In the genomic region with DNA sequence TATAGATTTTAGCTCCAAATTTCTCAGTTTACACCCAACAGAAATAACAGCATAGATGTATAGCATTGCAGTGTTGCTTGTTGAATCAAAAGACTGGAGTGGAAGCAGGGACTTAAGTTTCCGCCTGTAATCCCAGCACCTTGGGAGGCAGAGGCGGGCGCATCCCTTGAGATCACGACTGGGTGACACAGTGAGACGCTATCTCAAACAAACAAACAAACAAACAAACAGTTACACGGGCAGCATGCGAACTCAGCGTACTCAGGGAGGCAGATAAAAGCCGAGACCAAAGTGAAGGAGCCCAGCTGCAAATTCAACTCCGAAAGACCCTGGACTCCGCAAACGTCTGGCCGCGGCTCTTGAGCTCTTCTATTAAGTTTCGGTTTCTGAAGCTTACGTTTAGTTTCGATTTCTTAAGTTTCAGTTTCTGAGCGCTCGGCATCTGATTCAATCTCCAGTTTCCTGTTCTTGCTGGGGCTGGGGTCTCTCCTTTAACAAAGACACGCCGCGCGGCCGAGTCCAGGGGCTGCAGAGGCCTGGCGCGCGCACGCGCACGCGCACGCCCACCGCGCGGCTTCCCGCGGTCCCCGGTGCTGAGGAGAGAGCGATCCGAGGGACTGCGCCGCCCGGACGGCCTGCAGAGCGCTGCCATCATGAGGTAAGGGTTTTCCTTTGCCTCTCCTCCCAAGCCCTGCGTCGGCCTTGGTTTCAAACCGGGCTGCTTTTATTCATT, we compare ENCODE assay signal across 1 cellular context.
TF ChIP-seq lines count a peak whose summit lies in the region.

A gene with protein sequence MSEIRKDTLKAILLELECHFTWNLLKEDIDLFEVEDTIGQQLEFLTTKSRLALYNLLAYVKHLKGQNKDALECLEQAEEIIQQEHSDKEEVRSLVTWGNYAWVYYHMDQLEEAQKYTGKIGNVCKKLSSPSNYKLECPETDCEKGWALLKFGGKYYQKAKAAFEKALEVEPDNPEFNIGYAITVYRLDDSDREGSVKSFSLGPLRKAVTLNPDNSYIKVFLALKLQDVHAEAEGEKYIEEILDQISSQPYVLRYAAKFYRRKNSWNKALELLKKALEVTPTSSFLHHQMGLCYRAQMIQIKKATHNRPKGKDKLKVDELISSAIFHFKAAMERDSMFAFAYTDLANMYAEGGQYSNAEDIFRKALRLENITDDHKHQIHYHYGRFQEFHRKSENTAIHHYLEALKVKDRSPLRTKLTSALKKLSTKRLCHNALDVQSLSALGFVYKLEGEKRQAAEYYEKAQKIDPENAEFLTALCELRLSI (plus strand): TSS at position 423 of the 733 bp plus-strand sequence. CDS start 231 bp downstream, at position 654.

TF ChIP-seq in HepG2, 621 proteins besides CTCF, POLR2A, EP300 and RAD21 (continued from another document):
- TF ChIP-seq ARID2 (CRISPR knock-in tag; IDR thresholded peaks at IDR 0.05; ENCODE audit: borderline replicate concordance) (0 out of 2 replicates have a peak, but pooled peaks have one; percentile 28), TAF1 (CRISPR knock-in tag; IDR thresholded peaks at IDR 0.05) (peak; percentile 39; the same call in 1 of the 2 replicates), MYC (CRISPR knock-in tag; IDR thresholded peaks at IDR 0.05; ENCODE audit: borderline replicate concordance) (0 out of 2 replicates have a peak, but pooled peaks have one; percentile 52), PAX8 (CRISPR knock-in tag; IDR thresholded peaks at IDR 0.05; ENCODE audit: borderline replicate concordance) (0 out of 2 replicates have a peak, but pooled peaks have one; percentile 23), KDM5A (IDR thresholded peaks at IDR 0.05; ENCODE audit: borderline replicate concordance, low read length) (peak; percentile 48; the same call in 1 of the 2 replicates), KDM4B (CRISPR knock-in tag; IDR thresholded peaks at IDR 0.05) (no peak), ZNF550 (CRISPR knock-in tag; IDR thresholded peaks at IDR 0.05; ENCODE audit: borderline replicate concordance) (no peak), KLF16 (CRISPR knock-in tag; IDR thresholded peaks at IDR 0.05) (peak in 1 of 2 experiments; percentile 24; a peak in 1 of 4 replicates), POLR2AphosphoS5 (IDR thresholded peaks at IDR 0.05; ENCODE audit: low read depth, low read length) (peak; percentile 54; the same call in 1 of the 2 replicates), ZBTB7A (CRISPR knock-in tag; IDR thresholded peaks at IDR 0.05) (peak; percentile 84), RBFOX2 (IDR thresholded peaks at IDR 0.05; ENCODE audit: low read depth, low read length) (peak; percentile 85), TOE1 (CRISPR knock-in tag; IDR thresholded peaks at IDR 0.05) (no peak), MTA1 (CRISPR knock-in tag; IDR thresholded peaks at IDR 0.05; ENCODE audit: borderline replicate concordance) (peak; percentile 41; the same call in 1 of the 2 replicates), IRF2 (CRISPR knock-in tag; IDR thresholded peaks at IDR 0.05) (peak; percentile 73), ZNF768 (CRISPR knock-in tag; IDR thresholded peaks at IDR 0.05) (peak; percentile 9; the same call in 1 of the 2 replicates), ZBTB1 (CRISPR knock-in tag; IDR thresholded peaks at IDR 0.05; ENCODE audit: borderline replicate concordance) (no peak), ZNF496 (CRISPR knock-in tag; IDR thresholded peaks at IDR 0.05; ENCODE audit: insufficient replicate concordance) (no peak), HMG20A (CRISPR knock-in tag; IDR thresholded peaks at IDR 0.05; ENCODE audit: borderline replicate concordance) (no peak), ZNF761 (CRISPR knock-in tag; conservative IDR thresholded peaks at IDR 0.05) (peak; percentile 35; the same call in 1 of the 2 replicates), ZNF136 (CRISPR knock-in tag; IDR thresholded peaks at IDR 0.05; ENCODE audit: low read depth) (0 out of 2 replicates have a peak, but pooled peaks have one; percentile 63), POLR2G (IDR thresholded peaks at IDR 0.05; ENCODE audit: low read depth, low read length) (peak; percentile 74), IKZF4 (CRISPR knock-in tag; IDR thresholded peaks at IDR 0.05; ENCODE audit: borderline replicate concordance, low read depth, not compliant biosample characterization) (peak; percentile 19), ZNF446 (CRISPR knock-in tag; IDR thresholded peaks at IDR 0.05) (peak; percentile 65; the same call in 1 of the 2 replicates), ZFX (CRISPR knock-in tag; IDR thresholded peaks at IDR 0.05; ENCODE audit: low read depth) (peak; percentile 88), ZNF224 (CRISPR knock-in tag; IDR thresholded peaks at IDR 0.05) (peak; percentile 14; the same call in 1 of the 2 replicates), MAFK (conservative IDR thresholded peaks at IDR 0.05 in 1 of 2, IDR thresholded peaks at IDR 0.05 in 1 of 2; ENCODE audit: low read length in 2 of 2) (no peak), ZNF883 (CRISPR knock-in tag; IDR thresholded peaks at IDR 0.05; ENCODE audit: not compliant biosample characterization) (peak; percentile 70), MED1 (CRISPR knock-in tag; IDR thresholded peaks at IDR 0.05) (peak; percentile 27; the same call in 1 of the 2 replicates)
- TF ChIP-seq, protein P1, sequence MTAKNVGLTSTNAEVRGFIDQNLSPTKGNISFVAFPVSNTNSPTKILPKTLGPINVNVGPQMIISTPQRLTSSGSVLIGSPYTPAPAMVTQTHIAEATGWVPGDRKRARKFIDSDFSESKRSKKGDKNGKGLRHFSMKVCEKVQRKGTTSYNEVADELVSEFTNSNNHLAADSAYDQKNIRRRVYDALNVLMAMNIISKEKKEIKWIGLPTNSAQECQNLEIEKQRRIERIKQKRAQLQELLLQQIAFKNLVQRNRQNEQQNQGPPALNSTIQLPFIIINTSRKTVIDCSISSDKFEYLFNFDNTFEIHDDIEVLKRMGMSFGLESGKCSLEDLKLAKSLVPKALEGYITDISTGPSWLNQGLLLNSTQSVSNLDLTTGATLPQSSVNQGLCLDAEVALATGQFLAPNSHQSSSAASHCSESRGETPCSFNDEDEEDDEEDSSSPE (CRISPR knock-in tag; IDR thresholded peaks at IDR 0.05): peak; percentile 53; the same call in 1 of the 2 replicates
- TF ChIP-seq, protein P2, sequence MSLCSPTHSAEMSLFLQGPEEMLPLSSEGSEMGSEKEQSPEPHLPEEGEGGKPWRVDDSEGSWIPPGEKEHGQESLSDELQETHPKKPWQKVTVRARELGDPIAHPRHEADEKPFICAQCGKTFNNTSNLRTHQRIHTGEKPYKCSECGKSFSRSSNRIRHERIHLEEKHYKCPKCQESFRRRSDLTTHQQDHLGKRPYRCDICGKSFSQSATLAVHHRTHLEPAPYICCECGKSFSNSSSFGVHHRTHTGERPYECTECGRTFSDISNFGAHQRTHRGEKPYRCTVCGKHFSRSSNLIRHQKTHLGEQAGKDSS (CRISPR knock-in tag; IDR thresholded peaks at IDR 0.05; ENCODE audit: borderline replicate concordance, low read depth): 0 out of 2 replicates have a peak, but pooled peaks have one; percentile 38
- TF ChIP-seq, protein P3, sequence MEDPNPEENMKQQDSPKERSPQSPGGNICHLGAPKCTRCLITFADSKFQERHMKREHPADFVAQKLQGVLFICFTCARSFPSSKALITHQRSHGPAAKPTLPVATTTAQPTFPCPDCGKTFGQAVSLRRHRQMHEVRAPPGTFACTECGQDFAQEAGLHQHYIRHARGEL (CRISPR knock-in tag; IDR thresholded peaks at IDR 0.05): no peak
- TF ChIP-seq, protein P4, sequence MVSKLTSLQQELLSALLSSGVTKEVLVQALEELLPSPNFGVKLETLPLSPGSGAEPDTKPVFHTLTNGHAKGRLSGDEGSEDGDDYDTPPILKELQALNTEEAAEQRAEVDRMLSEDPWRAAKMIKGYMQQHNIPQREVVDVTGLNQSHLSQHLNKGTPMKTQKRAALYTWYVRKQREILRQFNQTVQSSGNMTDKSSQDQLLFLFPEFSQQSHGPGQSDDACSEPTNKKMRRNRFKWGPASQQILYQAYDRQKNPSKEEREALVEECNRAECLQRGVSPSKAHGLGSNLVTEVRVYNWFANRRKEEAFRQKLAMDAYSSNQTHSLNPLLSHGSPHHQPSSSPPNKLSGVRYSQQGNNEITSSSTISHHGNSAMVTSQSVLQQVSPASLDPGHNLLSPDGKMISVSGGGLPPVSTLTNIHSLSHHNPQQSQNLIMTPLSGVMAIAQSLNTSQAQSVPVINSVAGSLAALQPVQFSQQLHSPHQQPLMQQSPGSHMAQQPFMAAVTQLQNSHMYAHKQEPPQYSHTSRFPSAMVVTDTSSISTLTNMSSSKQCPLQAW (CRISPR knock-in tag; IDR thresholded peaks at IDR 0.05): 0 out of 2 replicates have a peak, but pooled peaks have one; percentile 13
- TF ChIP-seq, protein P5, sequence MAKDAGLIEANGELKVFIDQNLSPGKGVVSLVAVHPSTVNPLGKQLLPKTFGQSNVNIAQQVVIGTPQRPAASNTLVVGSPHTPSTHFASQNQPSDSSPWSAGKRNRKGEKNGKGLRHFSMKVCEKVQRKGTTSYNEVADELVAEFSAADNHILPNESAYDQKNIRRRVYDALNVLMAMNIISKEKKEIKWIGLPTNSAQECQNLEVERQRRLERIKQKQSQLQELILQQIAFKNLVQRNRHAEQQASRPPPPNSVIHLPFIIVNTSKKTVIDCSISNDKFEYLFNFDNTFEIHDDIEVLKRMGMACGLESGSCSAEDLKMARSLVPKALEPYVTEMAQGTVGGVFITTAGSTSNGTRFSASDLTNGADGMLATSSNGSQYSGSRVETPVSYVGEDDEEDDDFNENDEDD (CRISPR knock-in tag; IDR thresholded peaks at IDR 0.05; ENCODE audit: borderline replicate concordance): peak; percentile 53; the same call in 1 of the 2 replicates
- TF ChIP-seq, protein P6, sequence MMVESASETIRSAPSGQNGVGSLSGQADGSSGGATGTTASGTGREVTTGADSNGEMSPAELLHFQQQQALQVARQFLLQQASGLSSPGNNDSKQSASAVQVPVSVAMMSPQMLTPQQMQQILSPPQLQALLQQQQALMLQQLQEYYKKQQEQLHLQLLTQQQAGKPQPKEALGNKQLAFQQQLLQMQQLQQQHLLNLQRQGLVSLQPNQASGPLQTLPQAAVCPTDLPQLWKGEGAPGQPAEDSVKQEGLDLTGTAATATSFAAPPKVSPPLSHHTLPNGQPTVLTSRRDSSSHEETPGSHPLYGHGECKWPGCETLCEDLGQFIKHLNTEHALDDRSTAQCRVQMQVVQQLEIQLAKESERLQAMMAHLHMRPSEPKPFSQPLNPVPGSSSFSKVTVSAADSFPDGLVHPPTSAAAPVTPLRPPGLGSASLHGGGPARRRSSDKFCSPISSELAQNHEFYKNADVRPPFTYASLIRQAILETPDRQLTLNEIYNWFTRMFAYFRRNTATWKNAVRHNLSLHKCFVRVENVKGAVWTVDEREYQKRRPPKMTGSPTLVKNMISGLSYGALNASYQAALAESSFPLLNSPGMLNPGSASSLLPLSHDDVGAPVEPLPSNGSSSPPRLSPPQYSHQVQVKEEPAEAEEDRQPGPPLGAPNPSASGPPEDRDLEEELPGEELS (CRISPR knock-in tag; IDR thresholded peaks at IDR 0.05): peak; percentile 43; the same call in 1 of the 2 replicates
- TF ChIP-seq, protein P7, sequence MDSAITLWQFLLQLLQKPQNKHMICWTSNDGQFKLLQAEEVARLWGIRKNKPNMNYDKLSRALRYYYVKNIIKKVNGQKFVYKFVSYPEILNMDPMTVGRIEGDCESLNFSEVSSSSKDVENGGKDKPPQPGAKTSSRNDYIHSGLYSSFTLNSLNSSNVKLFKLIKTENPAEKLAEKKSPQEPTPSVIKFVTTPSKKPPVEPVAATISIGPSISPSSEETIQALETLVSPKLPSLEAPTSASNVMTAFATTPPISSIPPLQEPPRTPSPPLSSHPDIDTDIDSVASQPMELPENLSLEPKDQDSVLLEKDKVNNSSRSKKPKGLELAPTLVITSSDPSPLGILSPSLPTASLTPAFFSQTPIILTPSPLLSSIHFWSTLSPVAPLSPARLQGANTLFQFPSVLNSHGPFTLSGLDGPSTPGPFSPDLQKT (CRISPR knock-in tag; IDR thresholded peaks at IDR 0.05; ENCODE audit: borderline replicate concordance): no peak
- TF ChIP-seq, protein P8, sequence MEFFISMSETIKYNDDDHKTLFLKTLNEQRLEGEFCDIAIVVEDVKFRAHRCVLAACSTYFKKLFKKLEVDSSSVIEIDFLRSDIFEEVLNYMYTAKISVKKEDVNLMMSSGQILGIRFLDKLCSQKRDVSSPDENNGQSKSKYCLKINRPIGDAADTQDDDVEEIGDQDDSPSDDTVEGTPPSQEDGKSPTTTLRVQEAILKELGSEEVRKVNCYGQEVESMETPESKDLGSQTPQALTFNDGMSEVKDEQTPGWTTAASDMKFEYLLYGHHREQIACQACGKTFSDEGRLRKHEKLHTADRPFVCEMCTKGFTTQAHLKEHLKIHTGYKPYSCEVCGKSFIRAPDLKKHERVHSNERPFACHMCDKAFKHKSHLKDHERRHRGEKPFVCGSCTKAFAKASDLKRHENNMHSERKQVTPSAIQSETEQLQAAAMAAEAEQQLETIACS (CRISPR knock-in tag; IDR thresholded peaks at IDR 0.05): peak; percentile 97
- TF ChIP-seq, protein P9, sequence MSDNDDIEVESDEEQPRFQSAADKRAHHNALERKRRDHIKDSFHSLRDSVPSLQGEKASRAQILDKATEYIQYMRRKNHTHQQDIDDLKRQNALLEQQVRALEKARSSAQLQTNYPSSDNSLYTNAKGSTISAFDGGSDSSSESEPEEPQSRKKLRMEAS (IDR thresholded peaks at IDR 0.05): peak; percentile 52
- TF ChIP-seq, protein P10, sequence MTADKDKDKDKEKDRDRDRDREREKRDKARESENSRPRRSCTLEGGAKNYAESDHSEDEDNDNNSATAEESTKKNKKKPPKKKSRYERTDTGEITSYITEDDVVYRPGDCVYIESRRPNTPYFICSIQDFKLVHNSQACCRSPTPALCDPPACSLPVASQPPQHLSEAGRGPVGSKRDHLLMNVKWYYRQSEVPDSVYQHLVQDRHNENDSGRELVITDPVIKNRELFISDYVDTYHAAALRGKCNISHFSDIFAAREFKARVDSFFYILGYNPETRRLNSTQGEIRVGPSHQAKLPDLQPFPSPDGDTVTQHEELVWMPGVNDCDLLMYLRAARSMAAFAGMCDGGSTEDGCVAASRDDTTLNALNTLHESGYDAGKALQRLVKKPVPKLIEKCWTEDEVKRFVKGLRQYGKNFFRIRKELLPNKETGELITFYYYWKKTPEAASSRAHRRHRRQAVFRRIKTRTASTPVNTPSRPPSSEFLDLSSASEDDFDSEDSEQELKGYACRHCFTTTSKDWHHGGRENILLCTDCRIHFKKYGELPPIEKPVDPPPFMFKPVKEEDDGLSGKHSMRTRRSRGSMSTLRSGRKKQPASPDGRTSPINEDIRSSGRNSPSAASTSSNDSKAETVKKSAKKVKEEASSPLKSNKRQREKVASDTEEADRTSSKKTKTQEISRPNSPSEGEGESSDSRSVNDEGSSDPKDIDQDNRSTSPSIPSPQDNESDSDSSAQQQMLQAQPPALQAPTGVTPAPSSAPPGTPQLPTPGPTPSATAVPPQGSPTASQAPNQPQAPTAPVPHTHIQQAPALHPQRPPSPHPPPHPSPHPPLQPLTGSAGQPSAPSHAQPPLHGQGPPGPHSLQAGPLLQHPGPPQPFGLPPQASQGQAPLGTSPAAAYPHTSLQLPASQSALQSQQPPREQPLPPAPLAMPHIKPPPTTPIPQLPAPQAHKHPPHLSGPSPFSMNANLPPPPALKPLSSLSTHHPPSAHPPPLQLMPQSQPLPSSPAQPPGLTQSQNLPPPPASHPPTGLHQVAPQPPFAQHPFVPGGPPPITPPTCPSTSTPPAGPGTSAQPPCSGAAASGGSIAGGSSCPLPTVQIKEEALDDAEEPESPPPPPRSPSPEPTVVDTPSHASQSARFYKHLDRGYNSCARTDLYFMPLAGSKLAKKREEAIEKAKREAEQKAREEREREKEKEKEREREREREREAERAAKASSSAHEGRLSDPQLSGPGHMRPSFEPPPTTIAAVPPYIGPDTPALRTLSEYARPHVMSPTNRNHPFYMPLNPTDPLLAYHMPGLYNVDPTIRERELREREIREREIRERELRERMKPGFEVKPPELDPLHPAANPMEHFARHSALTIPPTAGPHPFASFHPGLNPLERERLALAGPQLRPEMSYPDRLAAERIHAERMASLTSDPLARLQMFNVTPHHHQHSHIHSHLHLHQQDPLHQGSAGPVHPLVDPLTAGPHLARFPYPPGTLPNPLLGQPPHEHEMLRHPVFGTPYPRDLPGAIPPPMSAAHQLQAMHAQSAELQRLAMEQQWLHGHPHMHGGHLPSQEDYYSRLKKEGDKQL (CRISPR knock-in tag; IDR thresholded peaks at IDR 0.05; ENCODE audit: low read depth): no peak
